In the genomic region with DNA sequence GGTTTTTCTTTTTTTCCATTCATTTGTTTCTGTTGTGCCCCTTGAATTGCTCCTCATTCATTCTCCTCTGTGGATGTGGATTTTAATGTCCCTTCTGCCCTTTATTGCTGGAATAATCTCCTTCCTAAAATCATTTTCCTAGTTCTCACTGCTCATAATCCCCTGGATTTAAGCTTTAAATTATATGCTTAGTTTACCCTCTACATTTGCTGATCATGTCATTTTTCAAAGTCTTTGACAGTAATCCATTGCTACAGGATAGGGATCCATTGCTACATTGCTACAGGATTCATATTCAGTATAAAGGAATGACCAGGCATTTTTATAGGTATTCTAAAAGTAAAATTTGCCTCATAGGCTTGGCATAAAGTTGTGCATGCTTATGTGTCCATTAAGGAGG, we compare ENCODE assay signal across 9 cellular contexts.
"Had no signal": no experiment of that assay in that cellular context is flagged by ENCODE, and none has a peak within 500 bp of the region (broad histone marks: within the 10 kb centered on the region; RNA-seq: fewer than 3 reads in every experiment).

No MANE protein-coding gene starts in this region.

- H3K27ac ChIP-seq: HL-60, KMS-11 had no signal

- H2AFZ ChIP-seq: GM23338 had no signal

- H3K4me2 ChIP-seq: GM23338, KMS-11 had no signal

- ATAC-seq: GM23338 had no signal

- H3K4me3 ChIP-seq: GM23338 had no signal

- DNase-seq: H9, HCEC 1CT, IMR-90, KBM-7 had no signal

- H3K9ac ChIP-seq: KMS-11 had no signal

- FAIRE-seq: H1, H54 had no signal
